Comparison of ENCODE assay signal across 1 cellular context in genomic region chr6:167551634-167552630, GRCh38.
TF ChIP-seq lines count a peak whose summit lies in the region.

No MANE protein-coding gene starts in this region.

TF ChIP-seq in H1, 55 proteins besides CTCF, POLR2A, EP300 and RAD21 (continued from another document):
- no peak for TF ChIP-seq CHD2 (IDR thresholded peaks at IDR 0.05; ENCODE audit: low read length)
- no peak for TF ChIP-seq GTF2F1 (IDR thresholded peaks at IDR 0.05; ENCODE audit: borderline replicate concordance, low read depth, low read length)
- TF ChIP-seq FOSL1 (IDR thresholded peaks at IDR 0.05; ENCODE audit: insufficient read depth, low read depth, low read length) = no peak
- no peak for TF ChIP-seq TCF12 (IDR thresholded peaks at IDR 0.05; ENCODE audit: low read depth, low read length)
TF ChIP-seq in H1: peak in this region for 0.
